ENCODE assay signal across 8 cellular contexts in the genomic region with DNA sequence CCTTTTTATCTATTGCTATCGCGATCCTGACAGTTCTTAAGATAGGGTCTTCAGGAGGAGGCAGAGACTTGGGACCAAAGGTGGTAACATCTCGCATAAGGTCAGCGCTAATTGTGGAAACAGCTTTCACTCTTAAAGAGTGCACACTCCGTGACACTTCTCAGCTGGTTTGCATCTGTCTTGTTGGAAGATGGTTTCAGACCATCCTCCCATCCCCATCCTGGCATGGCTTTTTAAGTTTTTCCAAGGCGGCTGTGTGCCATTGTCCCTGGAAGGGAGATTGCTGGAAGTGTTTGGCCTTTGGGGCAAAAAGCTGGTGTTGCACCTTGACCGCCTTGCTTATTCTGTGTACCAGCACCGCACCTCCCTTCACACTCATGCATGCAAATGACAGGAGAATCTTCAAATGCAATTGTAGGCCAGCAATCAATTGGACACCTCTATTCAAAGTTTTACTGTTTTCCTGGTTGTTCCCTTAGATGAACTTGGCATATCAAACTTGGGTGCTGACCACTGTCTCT. TPM values are rescaled to one million over a fixed set of nuclear protein-coding genes. Genes with fewer than 3 reads are reported as not detected.
A peak's percentile ranks its signal among the peaks of the same experiment; 100 is the strongest.
DNase-seq lines count a peak whose midpoint lies in the region; ATAC-seq, FAIRE-seq and TF ChIP-seq lines count a peak whose summit lies in the region.

No MANE protein-coding gene starts in this region.

- TF ChIP-seq CTCF in A549 (IDR thresholded peaks at IDR 0.05) = no peak
- no peak for TF ChIP-seq CTCF in MCF 10A (IDR thresholded peaks at IDR 0.05; ENCODE audit: unreplicated experiment)

- H3K27me3 Mint-ChIP-seq in MCF 10A (ENCODE audit: insufficient read depth, unreplicated experiment) = no peaks in the 10 kb centered on the region

- DNase-seq in A549 (ENCODE audit: low read depth in 1 of 2, low spot score in 1 of 2) (no peak), MCF 10A (ENCODE audit: unreplicated experiment) (no peak), SKM-1 (lab: John Stamatoyannopoulos, UW; ENCODE audit: unreplicated experiment) (no peak), NCI-H1930 (lab: John Stamatoyannopoulos, UW) (no peak)

- H3K4me1 Mint-ChIP-seq in MCF 10A (ENCODE audit: insufficient read depth, unreplicated experiment) = peaks cover 41% of the 10 kb centered on the region

- H3K27me3 ChIP-seq in HUES48 (ENCODE audit: control insufficient read depth, insufficient read depth, low read length) = no peaks in the 10 kb centered on the region; the same call in 1 of the 2 replicates
- H3K27me3 ChIP-seq in mucosa of rectum (ENCODE audit: control insufficient read depth in 2 of 2, insufficient read depth in 2 of 2, low read length in 2 of 2) = no peaks in the 10 kb centered on the region

- intact Hi-C loops in MCF 10A (cut with micrococcal nuclease) = no loop called here

- TF ChIP-seq POLR2A in A549 (IDR thresholded peaks at IDR 0.05; ENCODE audit: low read length) = no peak

- no peaks in the 10 kb centered on the region for H3K36me3 Mint-ChIP-seq in MCF 10A (ENCODE audit: insufficient read depth, unreplicated experiment)

- POLR2A ChIA-PET in A549 (lab: Yijun Ruan, JAX) (no interaction called here), MCF 10A (lab: Yijun Ruan, JAX) (interaction anchor here (0.9 to 1.6 kb wide), 7 partner anchors 8 to 501 kb away, joined by 3 to 5 read pairs (median 3); a partner anchor contains a TSS)

- TF ChIP-seq RAD21 in A549 (conservative IDR thresholded peaks at IDR 0.05 in 1 of 2, IDR thresholded peaks at IDR 0.05 in 1 of 2) = no peak

- BruUV-seq in MCF 10A (replicated peaks; lab: Mats Ljungman, UMichigan) = no TSS peak

- CTCF ChIA-PET in A549 (lab: Yijun Ruan, JAX) (interaction anchor here (1.4 to 27.2 kb wide), 9 partner anchors 9 to 314 kb away, joined by 4 to 675 read pairs (median 10); a partner anchor contains a TSS), MCF 10A (lab: Yijun Ruan, JAX) (interaction anchor here (0.5 to 2.2 kb wide), 5 partner anchors 13 to 1837 kb away, joined by 3 to 7 read pairs (median 5); no protein-coding TSS in a partner anchor)

- no peak overlapping the region for H3K9ac ChIP-seq in HUES48 (ENCODE audit: low read depth, low read length)
- H3K9ac ChIP-seq in mucosa of rectum (ENCODE audit: low read depth in 1 of 2, low read length in 2 of 2) = peak overlapping the region; percentile 60 to 74

- peak overlapping the region; percentile 96 to 99; a peak in 4 of 6 replicates for H3K27ac ChIP-seq in A549
- no peak overlapping the region for H3K27ac ChIP-seq in HUES48 (ENCODE audit: low read depth, low read length)
- peak overlapping the region in 1 of 2 donors; percentile 24 for H3K27ac ChIP-seq in mucosa of rectum (ENCODE audit: low read depth in 2 of 2, low read length in 2 of 2)

- WGBS in A549 (ENCODE audit: missing lambda C conversion rate) = 61% methylated on average over 8 of the region's 8 CpGs

- no peak for TF ChIP-seq EP300 in A549 (IDR thresholded peaks at IDR 0.05)

- H3K4me1 ChIP-seq in A549 (peaks cover 32% of the 10 kb centered on the region), HUES48 (ENCODE audit: control insufficient read depth, insufficient read depth, low read length) (peaks cover 25% of the 10 kb centered on the region), mucosa of rectum (ENCODE audit: control insufficient read depth in 2 of 2, insufficient read depth in 2 of 2, low read length in 2 of 2) (peaks cover 6 to 19% of the 10 kb centered on the region in 2 donors)

- peak overlapping the region; percentile 75 for H3K4me2 ChIP-seq in A549

- peak overlapping the region; percentile 95 for H3K4me3 ChIP-seq in A549
- peak overlapping the region; percentile 69 for H3K4me3 ChIP-seq in HUES48 (ENCODE audit: low read depth, low read length)
- peak overlapping the region; percentile 77 for H3K4me3 ChIP-seq in mucosa of rectum (ENCODE audit: low read length in 2 of 2)

- no peak for FAIRE-seq in A549 (lab: Jason Lieb, UNC)

- no peaks in the 10 kb centered on the region for H3K9me3 ChIP-seq in A549
- H3K9me3 ChIP-seq in HUES48 (ENCODE audit: control insufficient read depth, insufficient read depth, low read length) = no peaks in the 10 kb centered on the region
- H3K9me3 ChIP-seq in mucosa of rectum (ENCODE audit: control insufficient read depth in 2 of 2, low read length in 2 of 2) = no peaks in the 10 kb centered on the region

- ATAC-seq in A549 (no peak), HG02885 (IDR thresholded peaks at IDR 0.05; ENCODE audit: poor library complexity, unreplicated experiment) (no peak), HG02571 (IDR thresholded peaks at IDR 0.05; ENCODE audit: unreplicated experiment) (no peak)

- H3K36me3 ChIP-seq in HUES48 (ENCODE audit: control insufficient read depth, insufficient read depth, low read length) (no peaks in the 10 kb centered on the region), mucosa of rectum (ENCODE audit: control insufficient read depth in 2 of 2, insufficient read depth in 2 of 2, low read length in 2 of 2) (no peaks in the 10 kb centered on the region)

- H3K9me3 Mint-ChIP-seq in MCF 10A (ENCODE audit: unreplicated experiment) = no peaks in the 10 kb centered on the region

- peak overlapping the region; percentile 19 for H3K27ac Mint-ChIP-seq in MCF 10A (ENCODE audit: low read depth, unreplicated experiment)

- peak overlapping the region; percentile 81 for H3K4me3 Mint-ChIP-seq in MCF 10A (ENCODE audit: unreplicated experiment)

TF ChIP-seq in A549, 52 proteins besides CTCF, POLR2A, EP300 and RAD21 (continues in another document):
- TF ChIP-seq TFCP2L1 (CRISPR knock-in tag; IDR thresholded peaks at IDR 0.05) (no peak), NR3C1 (IDR thresholded peaks at IDR 0.05) (no peak), KDM5A (IDR thresholded peaks at IDR 0.05) (no peak), RNF2 (IDR thresholded peaks at IDR 0.05; ENCODE audit: borderline replicate concordance, low read depth) (no peak), EHF (CRISPR knock-in tag; IDR thresholded peaks at IDR 0.05) (no peak), BHLHE40 (IDR thresholded peaks at IDR 0.05; ENCODE audit: low read depth, low read length) (no peak), RCOR1 (IDR thresholded peaks at IDR 0.05; ENCODE audit: low read depth, low read length) (no peak), ZSCAN20 (CRISPR knock-in tag; IDR thresholded peaks at IDR 0.05) (no peak), FOSL2 (IDR thresholded peaks at IDR 0.05) (no peak), FOSL2 (CRISPR knock-in tag; IDR thresholded peaks at IDR 0.05) (no peak), KDM1A (IDR thresholded peaks at IDR 0.05; ENCODE audit: low read depth) (no peak), RFX5 (IDR thresholded peaks at IDR 0.05) (no peak), MAFK (IDR thresholded peaks at IDR 0.05; ENCODE audit: partially characterized antibody) (no peak), CBX8 (IDR thresholded peaks at IDR 0.05) (no peak), CHD4 (IDR thresholded peaks at IDR 0.05; ENCODE audit: borderline replicate concordance) (no peak), PHF8 (IDR thresholded peaks at IDR 0.05; ENCODE audit: borderline replicate concordance, low read depth) (no peak)
- TF ChIP-seq, protein P1, sequence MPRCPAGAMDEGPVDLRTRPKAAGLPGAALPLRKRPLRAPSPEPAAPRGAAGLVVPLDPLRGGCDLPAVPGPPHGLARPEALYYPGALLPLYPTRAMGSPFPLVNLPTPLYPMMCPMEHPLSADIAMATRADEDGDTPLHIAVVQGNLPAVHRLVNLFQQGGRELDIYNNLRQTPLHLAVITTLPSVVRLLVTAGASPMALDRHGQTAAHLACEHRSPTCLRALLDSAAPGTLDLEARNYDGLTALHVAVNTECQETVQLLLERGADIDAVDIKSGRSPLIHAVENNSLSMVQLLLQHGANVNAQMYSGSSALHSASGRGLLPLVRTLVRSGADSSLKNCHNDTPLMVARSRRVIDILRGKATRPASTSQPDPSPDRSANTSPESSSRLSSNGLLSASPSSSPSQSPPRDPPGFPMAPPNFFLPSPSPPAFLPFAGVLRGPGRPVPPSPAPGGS (IDR thresholded peaks at IDR 0.05) = no peak
- TF ChIP-seq, protein P2, sequence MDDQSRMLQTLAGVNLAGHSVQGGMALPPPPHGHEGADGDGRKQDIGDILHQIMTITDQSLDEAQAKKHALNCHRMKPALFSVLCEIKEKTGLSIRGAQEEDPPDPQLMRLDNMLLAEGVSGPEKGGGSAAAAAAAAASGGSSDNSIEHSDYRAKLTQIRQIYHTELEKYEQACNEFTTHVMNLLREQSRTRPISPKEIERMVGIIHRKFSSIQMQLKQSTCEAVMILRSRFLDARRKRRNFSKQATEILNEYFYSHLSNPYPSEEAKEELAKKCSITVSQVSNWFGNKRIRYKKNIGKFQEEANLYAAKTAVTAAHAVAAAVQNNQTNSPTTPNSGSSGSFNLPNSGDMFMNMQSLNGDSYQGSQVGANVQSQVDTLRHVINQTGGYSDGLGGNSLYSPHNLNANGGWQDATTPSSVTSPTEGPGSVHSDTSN (IDR thresholded peaks at IDR 0.05) = no peak

RNA-seq across cellular contexts. Expression of a gene that starts 1.5 kb away (rescaled TPM):
- polyA plus RNA-seq in A549 (2011; rRNA removed) (20.6 and 27.7 TPM in 2 replicates), A549 (2017; fragmentation: RNase III; extraction: RNeasy Plus Mini Kit Qiagen cat#74134 plus additional on column Dnase treatment) (12.7 to 14.4 TPM (median 14.0 TPM) in 3 replicates)
- 10.3 and 12.4 TPM in 2 replicates for polyA plus RNA-seq in A549 (2012; cell fraction: cytosol; rRNA removed)
- polyA plus RNA-seq in A549 (2012; cell fraction: nucleus; rRNA removed) = 14.9 and 19.8 TPM in 2 replicates
- polyA minus RNA-seq in A549 (2011; rRNA and poly(A)+ RNA removed) = 39.1 and 46.6 TPM in 2 replicates
- 26.2 and 32.1 TPM in 2 replicates for total RNA-seq in MCF 10A (2022)

RNA-seq across cellular contexts. Expression of a gene that starts 9.4 kb away (rescaled TPM):
- polyA plus RNA-seq in A549 (2011; rRNA removed) (0.08 and 0.11 TPM in 2 replicates), A549 (2017; fragmentation: RNase III; extraction: RNeasy Plus Mini Kit Qiagen cat#74134 plus additional on column Dnase treatment) (0.04 to 0.08 TPM (median 0.05 TPM) in 3 replicates)
- polyA plus RNA-seq in A549 (2012; cell fraction: cytosol; rRNA removed) = 0.01 and 0.03 TPM in 2 replicates
- 0.10 and 0.13 TPM in 2 replicates for polyA plus RNA-seq in A549 (2012; cell fraction: nucleus; rRNA removed)
- polyA minus RNA-seq in A549 (2011; rRNA and poly(A)+ RNA removed) = 0.08 and 0.10 TPM in 2 replicates
- total RNA-seq in MCF 10A (2022) = 0.09 and 0.37 TPM in 2 replicates

RNA-seq across cellular contexts. Expression of a gene that starts 56.2 kb away (rescaled TPM):
- 129 and 134 TPM in 2 replicates for polyA plus RNA-seq in A549 (2011; rRNA removed)
- polyA plus RNA-seq in A549 (2012; cell fraction: cytosol; rRNA removed) = 60.1 and 60.9 TPM in 2 replicates
- polyA plus RNA-seq in A549 (2012; cell fraction: nucleus; rRNA removed) = 26.9 and 47.3 TPM in 2 replicates
- 69.6 to 70.6 TPM (median 69.8 TPM) in 3 replicates for polyA plus RNA-seq in A549 (2017; fragmentation: RNase III; extraction: RNeasy Plus Mini Kit Qiagen cat#74134 plus additional on column Dnase treatment)
- polyA minus RNA-seq in A549 (2011; rRNA and poly(A)+ RNA removed) = 52.2 and 64.1 TPM in 2 replicates
- total RNA-seq in MCF 10A (2022) = 37.2 and 48.4 TPM in 2 replicates
